8 cellular contexts compared by ENCODE assay signal in the genomic region with DNA sequence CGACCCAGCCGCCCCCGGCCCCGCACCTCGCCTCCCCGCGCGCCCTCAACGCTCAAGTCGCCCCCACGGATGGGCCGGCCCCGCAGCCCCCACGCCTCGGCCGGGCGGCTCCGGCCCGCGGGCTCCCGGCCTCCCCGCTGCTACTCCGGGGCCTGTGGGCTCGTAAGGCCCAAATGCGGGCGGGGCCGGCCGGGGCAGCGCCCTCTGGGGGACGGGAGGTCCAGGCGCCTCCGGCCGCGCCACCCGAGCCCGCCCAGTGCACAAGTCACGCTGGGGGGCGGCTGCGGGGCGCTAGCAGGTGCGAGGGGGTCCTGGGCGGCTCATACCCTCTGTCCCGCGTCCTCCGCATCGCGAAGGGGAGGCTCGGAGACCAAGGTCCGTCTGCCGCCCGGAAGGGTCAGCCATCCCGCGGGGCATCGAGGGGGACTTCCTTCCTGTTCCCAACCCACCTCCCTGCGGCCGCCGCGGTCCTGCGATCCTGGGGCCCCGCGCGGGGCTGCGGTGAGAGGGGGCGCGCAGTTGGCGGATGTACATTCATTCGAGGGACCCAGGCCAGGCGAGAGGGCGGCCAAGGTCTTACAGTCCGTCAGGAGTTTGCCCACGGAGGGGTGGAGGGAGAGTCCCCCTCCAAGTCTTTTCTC. TPM values are rescaled to one million over a fixed set of nuclear protein-coding genes. Genes with fewer than 3 reads are reported as not detected.
DNase-seq lines count a peak whose midpoint lies in the region; ATAC-seq and TF ChIP-seq lines count a peak whose summit lies in the region.

Gene CIZ1 (minus strand): TSS at position 167 of the 641 bp plus-strand sequence. CDS start 715 bp downstream, outside the sequence.

- no peaks in the 10 kb centered on the region for H3K9me2 ChIP-seq in PC-9 (ENCODE audit: insufficient read depth)

- H3K27ac ChIP-seq in PC-9 = peak within 1 kb of the TSS; percentile 77
- peak within 1 kb of the TSS; percentile 90 to 96 (median 93) for H3K27ac ChIP-seq in esophagus squamous epithelium
- H3K27ac ChIP-seq in naive thymus-derived CD4-positive, alpha-beta T cell (ENCODE audit: low read depth, low read length) = peak within 1 kb of the TSS; percentile 89

- peaks cover 0 to 9% (median 3%) of the 10 kb centered on the region in 3 donors for H3K27me3 Mint-ChIP-seq in CD14-positive monocyte (ENCODE audit: low read depth in 3 of 3)
- no peaks in the 10 kb centered on the region for H3K27me3 Mint-ChIP-seq in activated T-cell treated with anti-CD3 and anti-CD28 coated beads, Interleukin-2, amount 50 U/mL, for 4 hours (ENCODE audit: low read depth)
- H3K27me3 Mint-ChIP-seq in naive thymus-derived CD4-positive, alpha-beta T cell = peaks cover 0 to 13% (median 0%) of the 10 kb centered on the region in 5 donors

- BruUV-seq in PC-9 (replicated peaks; lab: Mats Ljungman, UMichigan) = no TSS peak

- no peaks in the 10 kb centered on the region for H3K9me3 Mint-ChIP-seq in CD14-positive monocyte
- H3K9me3 Mint-ChIP-seq in activated T-cell treated with anti-CD3 and anti-CD28 coated beads, Interleukin-2, amount 50 U/mL, for 4 hours = no peaks in the 10 kb centered on the region
- no peaks in the 10 kb centered on the region for H3K9me3 Mint-ChIP-seq in naive thymus-derived CD4-positive, alpha-beta T cell

- peak within 1 kb of the TSS; percentile 97 for H2AFZ ChIP-seq in PC-9

- TF ChIP-seq POLR2A in GM19193 (IDR thresholded peaks at IDR 0.05; ENCODE audit: extremely low read depth, insufficient read depth, insufficient read length) = peak; percentile 86
- peak in 2 of 4 donors; percentile 61 to 70 for TF ChIP-seq POLR2A in esophagus squamous epithelium (IDR thresholded peaks at IDR 0.05)

- CTCF ChIA-PET in PC-9 (lab: Charles Lee) = interaction anchor here (0.5 to 0.6 kb wide), 3 partner anchors 9 to 45 kb away, joined by 3 read pairs; no protein-coding TSS in a partner anchor
- CTCF ChIA-PET in naive thymus-derived CD4-positive, alpha-beta T cell (lab: Charles Lee) = interaction anchor here (0.6 to 1.3 kb wide), 4 partner anchors 9 to 63 kb away, joined by 3 to 4 read pairs (median 3); no protein-coding TSS in a partner anchor

- H3F3A ChIP-seq in PC-9 (ENCODE audit: insufficient read depth, low read depth) = peaks cover 23% of the 10 kb centered on the region

- no peaks in the 10 kb centered on the region for H4K20me1 ChIP-seq in PC-9 (ENCODE audit: insufficient read depth)

- POLR2A ChIA-PET in PC-9 (lab: Charles Lee; ENCODE audit: unreplicated experiment) = interaction anchor here (0.6 to 0.7 kb wide), 2 partner anchors 46 to 77 kb away, joined by 4 to 5 read pairs; no protein-coding TSS in a partner anchor
- POLR2A ChIA-PET in naive thymus-derived CD4-positive, alpha-beta T cell (lab: Charles Lee) = interaction anchor here (0.5 to 2.1 kb wide), 6 partner anchors 11 to 212 kb away, joined by 3 to 9 read pairs (median 4); partner anchors contain the start of genes BBLN, GOLGA2 and SWI5

- peak within 1 kb of the TSS; percentile 83 for H3K4me3 ChIP-seq in PC-9
- H3K4me3 ChIP-seq in esophagus squamous epithelium = peak within 1 kb of the TSS; percentile 70 to 98 (median 86)
- H3K4me3 ChIP-seq in naive thymus-derived CD4-positive, alpha-beta T cell (ENCODE audit: low read length) = peak within 1 kb of the TSS; percentile 76

- H3K27ac Mint-ChIP-seq in CD14-positive monocyte = peak within 1 kb of the TSS; percentile 51 to 95 (median 84)
- peak within 1 kb of the TSS; percentile 84 to 93 (median 90) for H3K27ac Mint-ChIP-seq in naive thymus-derived CD4-positive, alpha-beta T cell

- intact Hi-C loops in CD14-positive monocyte (cut with micrococcal nuclease) (no loop called here), PC-9 (cut with micrococcal nuclease; ENCODE audit: unreplicated experiment) (loop anchor here (1.0 to 5.0 kb wide), 3 partner anchors 14 to 151 kb away; partner anchors contain the start of genes LCN2 and SLC27A4), esophagus squamous epithelium (cut with DNase I) (no loop called here)
- intact Hi-C loops in naive thymus-derived CD4-positive, alpha-beta T cell (cut with micrococcal nuclease) = loop anchor here (1.0 to 5.0 kb wide), 10 partner anchors 12 to 179 kb away; partner anchors contain the start of genes BBLN (in 2 of the 2), COQ4 (in 2 of the 2), DNM1 (in 2 of the 2) and TRUB2 (in 2 of the 2)

- peak within 1 kb of the TSS; percentile 87 for H3K4me2 ChIP-seq in PC-9

- WGBS in esophagus squamous epithelium, 2 donors = 0% methylated on average over 6 of the region's 71 CpGs; no CpG with 5 or more reads in 1 of the 2 donors

- TF ChIP-seq CTCF in CD14-positive monocyte (IDR thresholded peaks at IDR 0.05) (peak; percentile 95), PC-9 (conservative IDR thresholded peaks at IDR 0.05) (peak; percentile 65), esophagus squamous epithelium (IDR thresholded peaks at IDR 0.05) (peak; percentile 61 to 85 (median 80))

- H3K36me3 Mint-ChIP-seq in CD14-positive monocyte = peaks cover 23 to 29% of the 10 kb centered on the region in 2 donors
- peaks cover 11% of the 10 kb centered on the region for H3K36me3 Mint-ChIP-seq in activated T-cell treated with anti-CD3 and anti-CD28 coated beads, Interleukin-2, amount 50 U/mL, for 4 hours (ENCODE audit: insufficient read depth)
- peaks cover 0 to 17% (median 14%) of the 10 kb centered on the region in 5 donors for H3K36me3 Mint-ChIP-seq in naive thymus-derived CD4-positive, alpha-beta T cell

- H3K36me3 ChIP-seq in PC-9 (ENCODE audit: low read depth) (peaks cover 10% of the 10 kb centered on the region; the same call in 1 of the 2 replicates), esophagus squamous epithelium (peaks cover 0 to 38% (median 7%) of the 10 kb centered on the region in 3 donors)
- H3K36me3 ChIP-seq in naive thymus-derived CD4-positive, alpha-beta T cell (ENCODE audit: control insufficient read depth in 2 of 3, insufficient read depth in 3 of 3, low read length in 3 of 3) = peaks cover 0 to 28% (median 0%) of the 10 kb centered on the region in 3 experiments

- peak; percentile 73 for DNase-seq in CD14-positive monocyte (ENCODE audit: low spot score)
- peak; percentile 46 to 83 for DNase-seq in PC-9
- DNase-seq in activated T-cell treated with anti-CD3 and anti-CD28 coated beads, Interleukin-2, amount 50 U/mL, for 4 hours = peak; percentile 72
- DNase-seq in esophagus squamous epithelium (lab: John Stamatoyannopoulos, UW) = no peak
- peak; percentile 51 to 86 (median 69) for DNase-seq in naive thymus-derived CD4-positive, alpha-beta T cell
- DNase-seq in stimulated activated naive CD4-positive, alpha-beta T cell (lab: John Stamatoyannopoulos, UW) = peak; percentile 23 to 77 (median 61)

- H3K4me3 Mint-ChIP-seq in CD14-positive monocyte = peak within 1 kb of the TSS; percentile 96 to 98
- H3K4me3 Mint-ChIP-seq in activated T-cell treated with anti-CD3 and anti-CD28 coated beads, Interleukin-2, amount 50 U/mL, for 4 hours = peak within 1 kb of the TSS; percentile 91
- peak within 1 kb of the TSS; percentile 92 to 99 (median 96) for H3K4me3 Mint-ChIP-seq in naive thymus-derived CD4-positive, alpha-beta T cell

- H3K4me1 ChIP-seq in PC-9 (replicated peaks; ENCODE audit: insufficient read depth) (peaks cover 16% of the 10 kb centered on the region), esophagus squamous epithelium (peaks cover 10 to 34% (median 18%) of the 10 kb centered on the region in 3 donors)
- peaks cover 12 to 16% of the 10 kb centered on the region in 2 donors for H3K4me1 ChIP-seq in naive thymus-derived CD4-positive, alpha-beta T cell (ENCODE audit: control insufficient read depth in 2 of 2, insufficient read depth in 2 of 2, low read length in 2 of 2)

- H3K79me2 ChIP-seq in PC-9 (ENCODE audit: low read depth) = 0 out of 2 replicates have a peak, but pooled peaks cover 4% of the 10 kb centered on the region

- ATAC-seq in HG03469 (IDR thresholded peaks at IDR 0.05; ENCODE audit: unreplicated experiment) = peak; percentile 53
- peak; percentile 93 to 98 for ATAC-seq in activated T-cell treated with anti-CD3 and anti-CD28 coated beads, Interleukin-2, amount 50 U/mL, for 4 hours
- peak; percentile 95 for ATAC-seq in naive thymus-derived CD4-positive, alpha-beta T cell

- H3K9me3 ChIP-seq in PC-9 (ENCODE audit: insufficient read depth, low read depth) (no peaks in the 10 kb centered on the region), esophagus squamous epithelium (no peaks in the 10 kb centered on the region)
- no peaks in the 10 kb centered on the region for H3K9me3 ChIP-seq in naive thymus-derived CD4-positive, alpha-beta T cell (ENCODE audit: control insufficient read depth in 2 of 3, low read length in 3 of 3)

- peaks cover 27% of the 10 kb centered on the region for H3K4me1 Mint-ChIP-seq in CD14-positive monocyte
- H3K4me1 Mint-ChIP-seq in activated T-cell treated with anti-CD3 and anti-CD28 coated beads, Interleukin-2, amount 50 U/mL, for 4 hours (ENCODE audit: low read depth) = peaks cover 24% of the 10 kb centered on the region
- H3K4me1 Mint-ChIP-seq in naive thymus-derived CD4-positive, alpha-beta T cell = peaks cover 13 to 39% (median 31%) of the 10 kb centered on the region in 7 donors

- H3K27me3 ChIP-seq in PC-9 (ENCODE audit: insufficient read depth, low read depth) (no peaks in the 10 kb centered on the region), esophagus squamous epithelium (no peaks in the 10 kb centered on the region)
- no peaks in the 10 kb centered on the region for H3K27me3 ChIP-seq in naive thymus-derived CD4-positive, alpha-beta T cell (ENCODE audit: control insufficient read depth in 2 of 2, insufficient read depth in 2 of 2, low read length in 2 of 2)

RNA-seq across cellular contexts. Expression of gene CIZ1, which starts in this region (rescaled TPM):
- 1 to 10 TPM; 3.4 to 5.9 TPM for polyA plus RNA-seq in CD14-positive monocyte
- total RNA-seq in PC-9 (2021) (164 and 213 TPM in 2 replicates), esophagus squamous epithelium (10 to 100 TPM; 31.0 to 74.6 (median 43.7) TPM)
- 100 to 1,000 TPM; 117 to 128 (median 124) TPM for total RNA-seq in activated T-cell treated with anti-CD3 and anti-CD28 coated beads, Interleukin-2, amount 50 U/mL, for 4 hours
- total RNA-seq in naive thymus-derived CD4-positive, alpha-beta T cell = 100 to 1,000 TPM; 110 to 163 (median 142) TPM
- polyA plus RNA-seq in naive thymus-derived CD4-positive, alpha-beta T cell = 10 to 100 TPM; 11.2 to 38.2 TPM

Comparison
In these comparisons a context has a peak if more than half of its experiments do, and no peak if none do; other contexts are left out.
1. intact Hi-C loops: an anchor here in PC-9 (1.0 to 5.0 kb wide) and naive thymus-derived CD4-positive, alpha-beta T cell (1.0 to 5.0 kb wide); none called in CD14-positive monocyte and esophagus squamous epithelium.